ENCODE assay signal across 18 cellular contexts in the genomic region with DNA sequence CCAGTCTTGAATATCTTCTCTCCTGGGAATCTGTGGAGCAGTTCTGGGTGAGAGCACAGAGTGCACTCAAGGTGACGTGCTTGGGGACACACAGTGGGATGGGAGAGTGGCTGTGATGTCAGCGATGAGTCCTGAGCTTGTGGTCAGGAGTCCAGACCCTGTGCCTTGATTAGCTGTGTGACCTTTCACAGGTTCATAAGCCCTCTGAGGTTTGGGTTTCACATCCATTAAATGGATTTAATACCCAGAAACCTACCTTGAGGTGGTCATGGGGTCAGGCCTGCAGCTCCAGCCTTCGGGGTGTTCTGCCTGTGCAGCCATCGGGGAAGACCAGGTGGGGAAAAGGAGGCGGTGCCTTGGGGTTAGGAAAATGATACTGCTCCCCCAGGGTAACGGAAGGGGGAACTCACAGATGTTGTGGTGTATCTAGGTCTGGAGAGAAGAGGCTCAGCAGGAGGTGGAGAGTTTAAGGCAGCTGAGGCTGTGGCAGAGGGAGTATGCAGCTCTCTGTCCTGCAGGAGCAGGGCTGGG. TPM values are rescaled to one million over a fixed set of nuclear protein-coding genes. Genes with fewer than 3 reads are reported as not detected.
A peak's percentile ranks its signal among the peaks of the same experiment; 100 is the strongest.
DNase-seq lines count a peak whose midpoint lies in the region; ATAC-seq, FAIRE-seq and TF ChIP-seq lines count a peak whose summit lies in the region.
"Had no signal": no experiment of that assay in that cellular context is flagged by ENCODE, and none has a peak within 500 bp of the region (broad histone marks: within the 10 kb centered on the region; RNA-seq: fewer than 3 reads in every experiment).

No MANE protein-coding gene starts in this region.

- no peak overlapping the region for H3K4me3 Mint-ChIP-seq in activated CD4-positive, alpha-beta T cell treated with anti-CD3 and anti-CD28 coated beads for 36 hours
- H3K4me3 Mint-ChIP-seq: activated naive CD4-positive, alpha-beta T cell treated with anti-CD3 and anti-CD28 coated beads, Interleukin-2, amount 10 ng/mL, durations not matched to agents 7 days and 5 days; brain had no signal

- H3K27ac Mint-ChIP-seq in activated CD4-positive, alpha-beta T cell treated with anti-CD3 and anti-CD28 coated beads for 36 hours = no peak overlapping the region
- H3K27ac Mint-ChIP-seq: activated naive CD4-positive, alpha-beta T cell treated with anti-CD3 and anti-CD28 coated beads, Interleukin-2, amount 10 ng/mL, durations not matched to agents 7 days and 5 days; brain had no signal

- no peak overlapping the region for H2BK5ac ChIP-seq in trophoblast cell (ENCODE audit: low read depth, low read length, poor library complexity)

- no peak overlapping the region for H2BK12ac ChIP-seq in trophoblast cell (ENCODE audit: low read length)

- no peaks in the 10 kb centered on the region for H3K79me2 ChIP-seq in trophoblast cell (ENCODE audit: control insufficient read depth, insufficient read depth, low read length, poor library complexity)

- intact Hi-C loops in thyroid gland (cut with DNase I) = no loop called here
- intact Hi-C loops in activated CD4-positive, alpha-beta T cell treated with anti-CD3 and anti-CD28 coated beads for 36 hours (cut with DNase I, micrococcal nuclease) = no loop called here

- H3K9me3 Mint-ChIP-seq in activated CD4-positive, alpha-beta T cell treated with anti-CD3 and anti-CD28 coated beads for 36 hours (ENCODE audit: low read depth) = no peaks in the 10 kb centered on the region
- H3K9me3 Mint-ChIP-seq: activated naive CD4-positive, alpha-beta T cell treated with anti-CD3 and anti-CD28 coated beads, Interleukin-2, amount 10 ng/mL, durations not matched to agents 7 days and 5 days had no signal

- no peak overlapping the region for H4K8ac ChIP-seq in trophoblast cell (ENCODE audit: low read depth, low read length)

- H4K12ac ChIP-seq in trophoblast cell (ENCODE audit: low read depth, low read length) = no peak overlapping the region

- no peak for TF ChIP-seq CTCF in NB4 (IDR thresholded peaks at IDR 0.05; ENCODE audit: low read depth, low read length)
- no peak for TF ChIP-seq CTCF in thyroid gland (IDR thresholded peaks at IDR 0.05)

- FAIRE-seq in small intestine (lab: Jason Lieb, UNC) = no peak
- FAIRE-seq: HTR-8/SVneo had no signal

- WGBS in thyroid gland, 2 donors = 67 to 69% methylated on average over 6 of the region's 6 CpGs
- no CpG with 5 or more reads among the region's 6 CpGs for WGBS in trophoblast cell (ENCODE audit: extremely low coverage, insufficient coverage, insufficient read length)
- 74 to 88% (median 74%) methylated on average over 6 of the region's 6 CpGs for whole genome bisulfite sequencing in small intestine, 3 donors

- no peaks in the 10 kb centered on the region for H3K36me3 ChIP-seq in thyroid gland
- no peaks in the 10 kb centered on the region for H3K36me3 ChIP-seq in trophoblast cell (ENCODE audit: control insufficient read depth in 1 of 2, insufficient read depth in 2 of 2, low read length in 2 of 2)
- no peaks in the 10 kb centered on the region for H3K36me3 ChIP-seq in small intestine (ENCODE audit: control insufficient read depth in 2 of 2, insufficient read depth in 2 of 2, low read length in 2 of 2)
- H3K36me3 ChIP-seq: neutrophil, vagina had no signal

- H3K4ac ChIP-seq in trophoblast cell (ENCODE audit: low read depth, low read length) = no peak overlapping the region

- H3K4me1 ChIP-seq in thyroid gland (peaks cover 4 to 16% of the 10 kb centered on the region in 2 donors), trophoblast cell (ENCODE audit: control insufficient read depth in 1 of 2, insufficient read depth in 2 of 2, low read length in 2 of 2) (no peaks in the 10 kb centered on the region), small intestine (ENCODE audit: control insufficient read depth in 2 of 2, insufficient read depth in 1 of 2, low read depth in 1 of 2, low read length in 1 of 2) (no peaks in the 10 kb centered on the region)
- H3K4me1 ChIP-seq: vagina had no signal

- no peak overlapping the region for H2AK5ac ChIP-seq in trophoblast cell (ENCODE audit: low read length)

- no peaks in the 10 kb centered on the region for H3K4me1 Mint-ChIP-seq in activated CD4-positive, alpha-beta T cell treated with anti-CD3 and anti-CD28 coated beads for 36 hours
- H3K4me1 Mint-ChIP-seq: activated naive CD4-positive, alpha-beta T cell treated with anti-CD3 and anti-CD28 coated beads, Interleukin-2, amount 10 ng/mL, durations not matched to agents 7 days and 5 days had no signal

- DNase-seq in NB4 (ENCODE audit: low read depth) = peak; percentile 75
- DNase-seq in thyroid gland = peak; percentile 60 to 67
- no peak for DNase-seq in activated CD4-positive, alpha-beta T cell treated with anti-CD3 and anti-CD28 coated beads for 36 hours
- DNase-seq in trophoblast cell = no peak
- DNase-seq in small intestine = no peak
- DNase-seq: activated CD8-positive, alpha-beta memory T cell treated with anti-CD3 and anti-CD28 coated beads, Interleukin-2, amount 50 U/mL, for 4 hours; activated naive CD4-positive, alpha-beta T cell treated with anti-CD3 and anti-CD28 coated beads, Interleukin-2, amount 10 ng/mL, durations not matched to agents 7 days and 5 days; NCI-H1048; NCI-H345; PC-9; stimulated activated CD4-positive, alpha-beta T cell treated with anti-CD3 and anti-CD28 coated beads, Interleukin-4, amount 100 ng/mL, for 24 hours had no signal

- ATAC-seq in GM19372 (IDR thresholded peaks at IDR 0.05; ENCODE audit: low read depth, unreplicated experiment) = peak; percentile 51
- ATAC-seq in HG02588 (IDR thresholded peaks at IDR 0.05; ENCODE audit: unreplicated experiment) = peak; percentile 63
- ATAC-seq in activated CD4-positive, alpha-beta T cell treated with anti-CD3 and anti-CD28 coated beads for 36 hours = no peak
- ATAC-seq: sciatic nerve had no signal

- no peak overlapping the region for H3K18ac ChIP-seq in trophoblast cell (ENCODE audit: low read length)

- H3K27me3 ChIP-seq in thyroid gland = no peaks in the 10 kb centered on the region
- no peaks in the 10 kb centered on the region for H3K27me3 ChIP-seq in trophoblast cell (ENCODE audit: insufficient read depth, low read length)
- H3K27me3 ChIP-seq in small intestine (ENCODE audit: control insufficient read depth in 2 of 2, insufficient read depth in 2 of 2, low read length in 2 of 2) = no peaks in the 10 kb centered on the region
- H3K27me3 ChIP-seq: vagina had no signal

- no peak overlapping the region for H4K91ac ChIP-seq in trophoblast cell (ENCODE audit: low read depth, low read length)

- H2AFZ ChIP-seq in trophoblast cell (ENCODE audit: insufficient read depth, low read length, poor library complexity) = no peak overlapping the region
- H2AFZ ChIP-seq: PC-9 had no signal

- no peak for TF ChIP-seq POLR2A in NB4 (IDR thresholded peaks at IDR 0.05; ENCODE audit: extremely low read depth, insufficient read length)
- no peak for TF ChIP-seq POLR2A in thyroid gland (IDR thresholded peaks at IDR 0.05)

- H3K4me2 ChIP-seq in trophoblast cell (ENCODE audit: low read length) = no peak overlapping the region
- H3K4me2 ChIP-seq: PC-9 had no signal

- CTCF ChIA-PET in activated CD4-positive, alpha-beta T cell treated with anti-CD3 and anti-CD28 coated beads for 36 hours (lab: Charles Lee) = interaction anchor here (0.8 to 1.7 kb wide), 6 partner anchors 9 to 247 kb away, joined by 3 to 7 read pairs (median 4); no protein-coding TSS in a partner anchor

- H3K23ac ChIP-seq in trophoblast cell (ENCODE audit: low read length) = no peak overlapping the region

- H3K14ac ChIP-seq in trophoblast cell (ENCODE audit: low read length) = no peak overlapping the region

- H3K79me1 ChIP-seq in trophoblast cell (ENCODE audit: low read length) = no peaks in the 10 kb centered on the region

- no peak overlapping the region for H3K4me3 ChIP-seq in NB4 (ENCODE audit: low read depth, low read length)
- H3K4me3 ChIP-seq in thyroid gland (replicated peaks in 1 of 3) = no peak overlapping the region
- no peak overlapping the region for H3K4me3 ChIP-seq in trophoblast cell (ENCODE audit: low read depth, low read length)
- H3K4me3 ChIP-seq in small intestine (ENCODE audit: low read depth in 1 of 2, low read length in 2 of 2) = no peak overlapping the region
- H3K4me3 ChIP-seq: PC-9, vagina had no signal

- H3K9me3 ChIP-seq in thyroid gland = no peaks in the 10 kb centered on the region
- H3K9me3 ChIP-seq in trophoblast cell (ENCODE audit: insufficient read depth, low read depth, low read length) = peaks cover 2% of the 10 kb centered on the region
- no peaks in the 10 kb centered on the region for H3K9me3 ChIP-seq in small intestine (ENCODE audit: control insufficient read depth, low read depth)
- H3K9me3 ChIP-seq: neutrophil, vagina had no signal

- H3K9ac ChIP-seq in trophoblast cell (ENCODE audit: low read length) = no peak overlapping the region

- no peak overlapping the region for H2BK120ac ChIP-seq in trophoblast cell (ENCODE audit: insufficient read depth, low read length, poor library complexity)

- POLR2A ChIA-PET in activated CD4-positive, alpha-beta T cell treated with anti-CD3 and anti-CD28 coated beads for 36 hours (lab: Charles Lee) = no interaction called here

- peaks cover 13% of the 10 kb centered on the region for H3K27me3 Mint-ChIP-seq in activated CD4-positive, alpha-beta T cell treated with anti-CD3 and anti-CD28 coated beads for 36 hours

- H3K27ac ChIP-seq in thyroid gland = no peak overlapping the region
- no peak overlapping the region for H3K27ac ChIP-seq in trophoblast cell (ENCODE audit: low read depth, low read length)
- H3K27ac ChIP-seq in small intestine (ENCODE audit: low read depth in 1 of 2, low read length in 1 of 2) = peak overlapping the region in 1 of 2 donors; percentile 6
- H3K27ac ChIP-seq: neutrophil, PC-9, vagina had no signal

- H3K36me3 Mint-ChIP-seq in activated CD4-positive, alpha-beta T cell treated with anti-CD3 and anti-CD28 coated beads for 36 hours (ENCODE audit: low read depth) = no peaks in the 10 kb centered on the region
- H3K36me3 Mint-ChIP-seq: activated naive CD4-positive, alpha-beta T cell treated with anti-CD3 and anti-CD28 coated beads, Interleukin-2, amount 10 ng/mL, durations not matched to agents 7 days and 5 days; brain had no signal

RNA-seq across cellular contexts. Expression of a gene that starts 38.5 kb away (rescaled TPM):
- total RNA-seq in thyroid gland = 10 to 100 TPM; 15.7 to 24.3 (median 16.0) TPM
- 10 to 100 TPM; 32.0 to 36.7 TPM for total RNA-seq in activated CD4-positive, alpha-beta T cell treated with anti-CD3 and anti-CD28 coated beads for 36 hours
- 11.1 and 11.7 TPM in 2 replicates for polyA plus RNA-seq in trophoblast cell (2013)
- polyA plus RNA-seq in small intestine = 10 to 100 TPM; 10.3 to 17.7 (median 11.3) TPM

Comparison
In these comparisons a context has a peak if more than half of its experiments do, and no peak if none do; other contexts are left out.
1. DNase-seq: peak in NB4 (single experiment) and thyroid gland (2 of 2); none in activated CD4-positive, alpha-beta T cell treated with anti-CD3 and anti-CD28 coated beads for 36 hours (single experiment), trophoblast cell (0 of 2) and small intestine (single experiment).